Comparison of ENCODE assay signal across 13 cellular contexts in the genomic region with DNA sequence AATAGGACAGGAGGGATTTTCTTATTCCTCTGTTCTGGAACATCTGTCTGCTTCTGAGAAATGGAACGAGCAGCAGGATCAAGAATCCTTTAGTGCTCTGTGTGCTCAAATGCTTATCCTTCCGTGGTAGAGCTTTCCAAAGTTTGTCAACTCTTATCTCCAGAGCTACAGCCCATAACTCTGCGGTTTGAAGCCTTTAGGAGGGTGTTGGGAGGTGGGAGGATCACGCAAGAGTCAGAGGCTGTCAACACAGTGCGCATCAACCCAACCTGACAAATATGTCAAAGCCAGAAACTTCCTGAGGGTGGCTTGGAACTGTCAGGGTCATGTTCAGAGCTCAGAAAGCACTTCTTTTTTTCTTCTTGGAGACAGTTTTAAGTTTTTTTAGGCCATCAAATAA.
A peak's percentile ranks its signal among the peaks of the same experiment; 100 is the strongest.
DNase-seq lines count a peak whose midpoint lies in the region; ATAC-seq and TF ChIP-seq lines count a peak whose summit lies in the region.
"Had no signal": no experiment of that assay in that cellular context is flagged by ENCODE, and none has a peak within 500 bp of the region (broad histone marks: within the 10 kb centered on the region; RNA-seq: fewer than 3 reads in every experiment).

No MANE protein-coding gene starts in this region.

- CTCF ChIA-PET in Caco-2 (lab: Charles Lee), result interaction anchor here (1.3 kb wide), 1 partner anchor 9 kb away, joined by 7 read pairs; no protein-coding TSS in a partner anchor

- H3K9me3 ChIP-seq in ascending aorta (no peaks in the 10 kb centered on the region), right atrium auricular region (no peaks in the 10 kb centered on the region), thoracic aorta (no peaks in the 10 kb centered on the region), Caco-2 (no peaks in the 10 kb centered on the region)

- H3K4me3 ChIP-seq in ascending aorta (peak overlapping the region in 1 of 2 donors; percentile 24), right atrium auricular region (no peak overlapping the region), thoracic aorta (no peak overlapping the region), Caco-2 (ENCODE audit: low read depth, low read length) (no peak overlapping the region)

- H3K27me3 Mint-ChIP-seq in Caco-2 (ENCODE audit: insufficient read depth, unreplicated experiment), result no peaks in the 10 kb centered on the region
- H3K27me3 Mint-ChIP-seq: activated naive CD8-positive, alpha-beta T cell; effector memory CD8-positive, alpha-beta T cell had no signal

- POLR2A ChIA-PET in Caco-2 (lab: Charles Lee), result no interaction called here

- H3K9me3 Mint-ChIP-seq in Caco-2 (ENCODE audit: unreplicated experiment), result no peaks in the 10 kb centered on the region
- H3K9me3 Mint-ChIP-seq: effector memory CD8-positive, alpha-beta T cell had no signal

- DNase-seq in KBM-7, result peak; percentile 84
- no peak for DNase-seq in ascending aorta (ENCODE audit: low spot score in 2 of 2)
- no peak for DNase-seq in right atrium auricular region (ENCODE audit: low spot score)
- DNase-seq in thoracic aorta (ENCODE audit: low spot score), result no peak
- no peak for DNase-seq in stimulated activated naive CD8-positive, alpha-beta T cell treated with anti-CD3 and anti-CD28 coated beads, Interleukin-15, Interleukin-2, amounts not matched to agents 100 U/mL and 50 U/mL, for 24 hours
- no peak for DNase-seq in NCI-H774 (lab: John Stamatoyannopoulos, UW)
- no peak for DNase-seq in Caco-2
- DNase-seq in left lobe of liver (ENCODE audit: low spot score), result no peak
- DNase-seq: activated CD4-positive, alpha-beta T cell treated with anti-CD3 and anti-CD28 coated beads, Interleukin-2, amount 50 U/mL, for 48 hours; effector memory CD8-positive, alpha-beta T cell; nucleus accumbens; stimulated activated CD4-positive, alpha-beta T cell treated with anti-CD3 and anti-CD28 coated beads, Interleukin-2, amount 100 ng/mL, for 48 hours had no signal

- in situ Hi-C loops in KBM-7 (cut with MboI; ENCODE audit: low pct_unique_long_range_greater_than_20kb, low sequenced_read_pairs), result no loop called here

- TF ChIP-seq CTCF in ascending aorta (IDR thresholded peaks at IDR 0.05) (no peak), right atrium auricular region (IDR thresholded peaks at IDR 0.05) (no peak), thoracic aorta (IDR thresholded peaks at IDR 0.05) (no peak), Caco-2 (IDR thresholded peaks at IDR 0.05; ENCODE audit: insufficient read depth in 1 of 2, low read depth in 1 of 2, low read length in 1 of 2, severe bottlenecking in 1 of 2, unreplicated experiment in 1 of 2) (no peak)

- no peak overlapping the region for H3K4me3 Mint-ChIP-seq in Caco-2 (ENCODE audit: unreplicated experiment)
- H3K4me3 Mint-ChIP-seq: activated naive CD8-positive, alpha-beta T cell; effector memory CD8-positive, alpha-beta T cell had no signal

- H3K36me3 ChIP-seq in ascending aorta (peaks cover 3 to 15% of the 10 kb centered on the region in 2 donors), right atrium auricular region (peaks cover 3% of the 10 kb centered on the region), thoracic aorta (no peaks in the 10 kb centered on the region), Caco-2 (ENCODE audit: control insufficient read depth, insufficient read depth, low read length) (no peaks in the 10 kb centered on the region)

- no peaks in the 10 kb centered on the region for H3K36me3 Mint-ChIP-seq in Caco-2 (ENCODE audit: insufficient read depth, unreplicated experiment)

- H3K4me1 ChIP-seq in ascending aorta (peaks cover 51 to 94% of the 10 kb centered on the region in 2 donors), right atrium auricular region (peaks cover 0 to 51% of the 10 kb centered on the region in 2 donors), thoracic aorta (ENCODE audit: control insufficient read depth in 1 of 2, low read depth in 2 of 2) (peaks cover 69 to 98% of the 10 kb centered on the region in 2 donors), Caco-2 (peaks cover 92% of the 10 kb centered on the region)

- no peaks in the 10 kb centered on the region for H3K27me3 ChIP-seq in ascending aorta
- no peaks in the 10 kb centered on the region for H3K27me3 ChIP-seq in right atrium auricular region
- no peaks in the 10 kb centered on the region for H3K27me3 ChIP-seq in thoracic aorta (replicated peaks; ENCODE audit: insufficient read depth)
- H3K27me3 ChIP-seq in Caco-2 (replicated peaks; ENCODE audit: control insufficient read depth, insufficient read depth, low read length), result no peaks in the 10 kb centered on the region

- H3K27ac Mint-ChIP-seq in Caco-2 (ENCODE audit: unreplicated experiment), result no peak overlapping the region
- H3K27ac Mint-ChIP-seq: activated naive CD8-positive, alpha-beta T cell; effector memory CD8-positive, alpha-beta T cell had no signal

- H3K4me1 Mint-ChIP-seq in Caco-2 (ENCODE audit: low read depth, unreplicated experiment), result peaks cover 38% of the 10 kb centered on the region

- peak overlapping the region; percentile 77 to 94 for H3K27ac ChIP-seq in ascending aorta
- H3K27ac ChIP-seq in right atrium auricular region, result peak overlapping the region; percentile 16 to 24
- peak overlapping the region; percentile 83 to 87 for H3K27ac ChIP-seq in thoracic aorta

- ATAC-seq in thoracic aorta (ENCODE audit: insufficient number of reproducible peaks, low FRiP score, low read depth), result no peak
- ATAC-seq in stimulated activated naive CD8-positive, alpha-beta T cell treated with anti-CD3 and anti-CD28 coated beads, Interleukin-15, Interleukin-2, amounts not matched to agents 100 U/mL and 50 U/mL, for 24 hours, result no peak
- no peak for ATAC-seq in left lobe of liver
- ATAC-seq: effector memory CD8-positive, alpha-beta T cell had no signal

- intact Hi-C loops in ascending aorta (cut with DNase I), result loop anchor here (5.0 kb wide), 1 partner anchor 36 kb away; no protein-coding TSS in a partner anchor
- intact Hi-C loops in Caco-2 (cut with micrococcal nuclease; ENCODE audit: unreplicated experiment), result loop anchor here (5.0 kb wide), 1 partner anchor 79 kb away; no protein-coding TSS in a partner anchor

- BruUV-seq in Caco-2 (replicated peaks; lab: Mats Ljungman, UMichigan), result no TSS peak

Comparison
In these comparisons a context has a peak if more than half of its experiments do, and no peak if none do; other contexts are left out.
1. H3K27ac ChIP-seq: peak in every context shown above with its lines; median percentile 86 in ascending aorta; 85 in thoracic aorta; 20 in right atrium auricular region.